8 cellular contexts compared by ENCODE assay signal in genomic region chr18:8478166-8478967, GRCh38.
DNase-seq lines count a peak whose midpoint lies in the region; ATAC-seq and TF ChIP-seq lines count a peak whose summit lies in the region.

No MANE protein-coding gene starts in this region.

- peak; percentile 30 to 83 (median 74) for TF ChIP-seq CTCF in esophagus squamous epithelium (IDR thresholded peaks at IDR 0.05)
- TF ChIP-seq CTCF in nephron (IDR thresholded peaks at IDR 0.05; ENCODE audit: unreplicated experiment in 3 of 3) = peak; percentile 64 to 76 (median 70)
- peak; percentile 52 to 59 for TF ChIP-seq CTCF in tibial artery (IDR thresholded peaks at IDR 0.05)

- H3K9me3 Mint-ChIP-seq in nephron = no peaks in the 10 kb centered on the region

- H3K4me3 Mint-ChIP-seq in nephron = no peak overlapping the region

- WGBS in esophagus squamous epithelium, 2 donors = 43 to 47% methylated on average over 10 to 11 of the region's 14 CpGs

- TF ChIP-seq POLR2A in esophagus squamous epithelium (IDR thresholded peaks at IDR 0.05) = no peak

- H3K36me3 ChIP-seq in esophagus squamous epithelium (no peaks in the 10 kb centered on the region), tibial artery (no peaks in the 10 kb centered on the region)

- H3K4me3 ChIP-seq in esophagus squamous epithelium (no peak overlapping the region), tibial artery (no peak overlapping the region)

- H3K4me1 ChIP-seq in esophagus squamous epithelium (no peaks in the 10 kb centered on the region), tibial artery (no peaks in the 10 kb centered on the region)

- DNase-seq in NK-92 treated with Interleukin-12 subunit alpha and Interleukin-12 subunit beta, amount 100 ng/mL, for 24 hours (lab: John Stamatoyannopoulos, UW) = peak; percentile 17
- no peak for DNase-seq in NK-92 (lab: John Stamatoyannopoulos, UW; ENCODE audit: unreplicated experiment)
- peak; percentile 49 for DNase-seq in NCI-H510A (lab: John Stamatoyannopoulos, UW)
- DNase-seq in activated CD8-positive, alpha-beta memory T cell treated with anti-CD3 and anti-CD28 coated beads for 48 hours (ENCODE audit: low read depth in 2 of 3, low spot score in 2 of 3) = peak; percentile 4 to 45 (median 41)
- no peak for DNase-seq in esophagus squamous epithelium (lab: John Stamatoyannopoulos, UW)
- DNase-seq in tibial artery = no peak

- peaks cover 30% of the 10 kb centered on the region for H3K27me3 Mint-ChIP-seq in nephron (ENCODE audit: low read depth)

- peaks cover 0 to 24% (median 0%) of the 10 kb centered on the region in 4 donors for H3K27me3 ChIP-seq in esophagus squamous epithelium
- H3K27me3 ChIP-seq in tibial artery = peaks cover 0 to 11% of the 10 kb centered on the region in 2 donors

- no peak overlapping the region for H3K27ac ChIP-seq in esophagus squamous epithelium
- no peak overlapping the region for H3K27ac ChIP-seq in tibial artery

- ATAC-seq in HG02798 (IDR thresholded peaks at IDR 0.05; ENCODE audit: poor library complexity, unreplicated experiment) = peak; percentile 88

- H3K36me3 Mint-ChIP-seq in nephron (ENCODE audit: low read depth) = no peaks in the 10 kb centered on the region

- H3K27ac Mint-ChIP-seq in nephron = no peak overlapping the region

- no peaks in the 10 kb centered on the region for H3K4me1 Mint-ChIP-seq in nephron

- intact Hi-C loops in esophagus squamous epithelium (cut with DNase I) = no loop called here
- intact Hi-C loops in tibial artery (cut with DNase I; ENCODE audit: low total_unique reads) = no loop called here

- H3K9me3 ChIP-seq in esophagus squamous epithelium = no peaks in the 10 kb centered on the region
- H3K9me3 ChIP-seq in tibial artery = no peaks in the 10 kb centered on the region

Comparison
In these comparisons a context has a peak if more than half of its experiments do, and no peak if none do; other contexts are left out.
1. DNase-seq: peak in NK-92 treated with Interleukin-12 subunit alpha and Interleukin-12 subunit beta, amount 100 ng/mL, for 24 hours (single experiment), NCI-H510A (single experiment) and activated CD8-positive, alpha-beta memory T cell treated with anti-CD3 and anti-CD28 coated beads for 48 hours (3 of 3); none in NK-92 (single experiment), esophagus squamous epithelium (single experiment) and tibial artery (0 of 2).
2. Peak in every context shown above with its lines, with median percentiles within 50 percentile points of each other: CTCF ChIP-seq.